ENCODE assay signal across 1 cellular context in genomic region chr19:1053176-1054101, GRCh38.
TF ChIP-seq lines count a peak whose summit lies in the region.

No MANE protein-coding gene starts in this region.

TF ChIP-seq in GM12878, 131 proteins besides CTCF, POLR2A, EP300 and RAD21:
- no peak for TF ChIP-seq ZNF592 (IDR thresholded peaks at IDR 0.05)
- no peak for TF ChIP-seq KDM1A (IDR thresholded peaks at IDR 0.05; ENCODE audit: borderline replicate concordance)
- TF ChIP-seq ZNF687 (IDR thresholded peaks at IDR 0.05) = no peak
- TF ChIP-seq MYB (IDR thresholded peaks at IDR 0.05; ENCODE audit: borderline replicate concordance, low read depth, low read length) = no peak
- peak; percentile 46; the same call in 1 of the 2 replicates for TF ChIP-seq NR2F1 (conservative IDR thresholded peaks at IDR 0.05)
- TF ChIP-seq CUX1 (IDR thresholded peaks at IDR 0.05; ENCODE audit: insufficient replicate concordance, low read depth, low read length) = no peak
